In genomic region chr20:33666293-33667244, GRCh38 we compare ENCODE assay signal across 8 cellular contexts. TPM values are rescaled to one million over a fixed set of nuclear protein-coding genes. Genes with fewer than 3 reads are reported as not detected.
DNase-seq lines count a peak whose midpoint lies in the region; ATAC-seq and TF ChIP-seq lines count a peak whose summit lies in the region.

ACTL10 (plus strand) TSS chr20:33666943; CDS start chr20:33667498, 555 bp downstream.

- intact Hi-C loops in Caco-2 (cut with micrococcal nuclease; ENCODE audit: unreplicated experiment) (loop anchor here (1.0 to 5.0 kb wide), 8 partner anchors 8 to 463 kb away; partner anchors contain the start of genes CDK5RAP1, E2F1, NECAB3 and PXMP4), natural killer cell (cut with micrococcal nuclease) (loop anchor here (2.0 kb wide), 1 partner anchor 20 kb away; the partner anchor contains the start of gene E2F1)

- H3K27me3 ChIP-seq in Caco-2 (replicated peaks; ENCODE audit: control insufficient read depth, insufficient read depth, low read length) = no peaks in the 10 kb centered on the region

- no peaks in the 10 kb centered on the region for H3K9me3 ChIP-seq in Caco-2

- H3K4me1 ChIP-seq in Caco-2 = peaks cover 25% of the 10 kb centered on the region

- H3K4me3 ChIP-seq in Caco-2 (ENCODE audit: low read depth, low read length) (peak within 1 kb of the TSS; percentile 78), fibroblast of the aortic adventitia (ENCODE audit: low read depth, low read length) (peak within 1 kb of the TSS; percentile 63)

- H3K4me3 Mint-ChIP-seq in Caco-2 (ENCODE audit: unreplicated experiment) (peak within 1 kb of the TSS; percentile 84), natural killer cell (peak within 1 kb of the TSS; percentile 97)

- peak within 1 kb of the TSS; percentile 85 for H3K27ac Mint-ChIP-seq in Caco-2 (ENCODE audit: unreplicated experiment)
- H3K27ac Mint-ChIP-seq in natural killer cell = peak within 1 kb of the TSS; percentile 89 to 96

- H3K27me3 Mint-ChIP-seq in Caco-2 (ENCODE audit: insufficient read depth, unreplicated experiment) (no peaks in the 10 kb centered on the region), natural killer cell (ENCODE audit: low read depth in 2 of 2) (no peaks in the 10 kb centered on the region)

- POLR2A ChIA-PET in Caco-2 (lab: Charles Lee) = interaction anchor here (0.5 to 3.0 kb wide), 24 partner anchors 8 to 446 kb away, joined by 3 to 28 read pairs (median 4); partner anchors contain the start of genes CBFA2T2, CDK5RAP1, EIF2S2 and PXMP4
- POLR2A ChIA-PET in RWPE1 (lab: Yijun Ruan, JAX; ENCODE audit: low non-redundant PET) = interaction anchor here (0.5 kb wide), 1 partner anchor 58 kb away, joined by 3 read pairs; no protein-coding TSS in a partner anchor

- TF ChIP-seq CTCF in Caco-2 (IDR thresholded peaks at IDR 0.05; ENCODE audit: insufficient read depth in 1 of 2, low read depth in 1 of 2, low read length in 1 of 2, severe bottlenecking in 1 of 2, unreplicated experiment in 1 of 2) = peak; percentile 19 to 64
- no peak for TF ChIP-seq CTCF in GM20000 (IDR thresholded peaks at IDR 0.05; ENCODE audit: extremely low read depth, missing control alignments)
- peak; percentile 45; the same call in 1 of the 2 replicates for TF ChIP-seq CTCF in RWPE1 (conservative IDR thresholded peaks at IDR 0.05; ENCODE audit: low read depth)
- TF ChIP-seq CTCF in fibroblast of the aortic adventitia (IDR thresholded peaks at IDR 0.05; ENCODE audit: insufficient read depth, low read length) = peak; percentile 60
- TF ChIP-seq CTCF in natural killer cell (IDR thresholded peaks at IDR 0.05) = no peak

- H3K36me3 Mint-ChIP-seq in Caco-2 (ENCODE audit: insufficient read depth, unreplicated experiment) (peaks cover 65% of the 10 kb centered on the region), natural killer cell (no peaks in the 10 kb centered on the region)

- ATAC-seq in natural killer cell = peak; percentile 65 to 84 (median 67)

- H3K27ac ChIP-seq in RWPE1 = peak within 1 kb of the TSS; percentile 88

- H3K4me1 Mint-ChIP-seq in Caco-2 (ENCODE audit: low read depth, unreplicated experiment) (peaks cover 24% of the 10 kb centered on the region), natural killer cell (peaks cover 26 to 44% of the 10 kb centered on the region in 2 donors)

- H3K36me3 ChIP-seq in Caco-2 (ENCODE audit: control insufficient read depth, insufficient read depth, low read length) = peaks cover 11% of the 10 kb centered on the region

- CTCF ChIA-PET in Caco-2 (lab: Charles Lee) (interaction anchor here (0.5 to 6.5 kb wide), 24 partner anchors 8 to 697 kb away, joined by 3 to 127 read pairs (median 4); partner anchors contain the start of genes CBFA2T2, CDK5RAP1, CHMP4B and ITCH), RWPE1 (lab: Yijun Ruan, JAX) (interaction anchor here (0.5 to 3.3 kb wide), 18 partner anchors 9 to 416 kb away, joined by 3 to 25 read pairs (median 5); partner anchors contain the start of genes CDK5RAP1 and SNTA1)

- H3K9me3 Mint-ChIP-seq in Caco-2 (ENCODE audit: unreplicated experiment) (no peaks in the 10 kb centered on the region), natural killer cell (no peaks in the 10 kb centered on the region)

- DNase-seq in Caco-2 (peak; percentile 100), GM20000 (ENCODE audit: low spot score) (peak; percentile 97), HT-29 (ENCODE audit: low spot score) (peak; percentile 100), RWPE1 (ENCODE audit: low spot score) (peak; percentile 99), fibroblast of the aortic adventitia (ENCODE audit: low read depth) (peak; percentile 99), natural killer cell (peak; percentile 82)
- DNase-seq in activated effector memory CD4-positive, alpha-beta T cell treated with anti-CD3 and anti-CD28 coated beads, Interleukin-2, amount 50 U/mL, for 16 hours = peak; percentile 93
- DNase-seq in stimulated activated naive CD4-positive, alpha-beta T cell (lab: John Stamatoyannopoulos, UW) = peak; percentile 30 to 77 (median 62)

- BruUV-seq in Caco-2 (replicated peaks; lab: Mats Ljungman, UMichigan) = TSS peak; percentile 9

RNA-seq across cellular contexts. Expression of gene ACTL10, which starts in this region (rescaled TPM):
- total RNA-seq in Caco-2 (2022) (3.4 and 4.5 TPM in 2 replicates), fibroblast of the aortic adventitia (ENCODE audit: low replicate concordance) (2.2 and 2.5 TPM in 2 replicates), natural killer cell (1 to 10 TPM in 2 of 3 donors, under 1 TPM in 1; 0.80 to 2.2 (median 1.1) TPM)
- total RNA-seq in HT-29 (2014; rRNA removed; shearing (Covaris generic)) = 16.5 and 18.5 TPM in 2 replicates

Comparison
In these comparisons a context has a peak if more than half of its experiments do, and no peak if none do; other contexts are left out.
1. Peak in every context shown above with its lines: DNase-seq, ATAC-seq, H3K4me3 ChIP-seq and H3K27ac ChIP-seq.
2. CTCF ChIP-seq: peak in Caco-2 (2 of 2), RWPE1 (single experiment) and fibroblast of the aortic adventitia (single experiment); none in GM20000 (single experiment) and natural killer cell (single experiment).